8 cellular contexts compared by ENCODE assay signal in the genomic region with DNA sequence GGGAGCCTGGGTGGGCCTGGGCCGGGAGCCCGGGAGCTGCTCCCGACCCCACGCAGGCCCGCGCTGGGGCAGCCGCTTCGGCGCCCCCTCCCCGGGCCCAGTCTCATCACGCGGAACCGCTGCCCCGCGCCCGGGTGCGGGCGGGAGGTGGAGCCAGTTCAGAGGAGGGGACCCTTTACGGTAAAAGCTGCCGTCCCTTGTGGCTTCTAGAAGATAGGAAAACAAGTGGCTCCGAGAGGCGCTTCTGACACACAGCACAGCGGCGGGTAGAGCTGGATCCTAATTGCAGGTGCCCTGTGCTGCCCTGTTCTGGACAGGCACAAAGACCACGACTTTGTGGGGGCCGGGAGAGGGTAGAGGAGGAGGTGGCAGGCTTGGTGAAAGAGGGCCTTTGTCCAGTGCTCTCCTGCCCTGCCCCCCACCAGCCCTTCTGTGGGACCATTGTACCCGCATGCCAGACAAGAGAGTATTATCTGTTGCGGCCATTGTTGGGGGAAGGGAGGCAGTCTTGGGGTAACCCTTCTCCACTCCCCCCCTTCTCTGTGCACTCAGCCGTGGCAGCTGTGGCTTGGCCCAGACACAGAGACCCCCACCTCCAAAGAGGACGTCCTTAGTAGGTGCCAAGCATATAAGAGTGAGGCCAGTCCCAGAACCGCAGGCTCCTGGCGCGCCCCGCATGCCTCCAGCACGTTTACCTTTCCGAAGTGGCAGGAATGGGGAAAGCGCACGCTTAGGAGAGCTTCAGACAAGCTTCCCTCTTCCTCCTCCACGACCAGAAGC. TPM values are rescaled to one million over a fixed set of nuclear protein-coding genes. Genes with fewer than 3 reads are reported as not detected.
DNase-seq lines count a peak whose midpoint lies in the region; ATAC-seq and TF ChIP-seq lines count a peak whose summit lies in the region.

No MANE protein-coding gene starts in this region.

- no peaks in the 10 kb centered on the region for H3K27me3 Mint-ChIP-seq in brain

- no peaks in the 10 kb centered on the region for H3K9me3 ChIP-seq in HCT116 (ENCODE audit: control insufficient read depth in 1 of 2, insufficient read depth in 1 of 2, low read depth in 1 of 2, low read length in 2 of 2)

- TF ChIP-seq RAD21 in HCT116 (IDR thresholded peaks at IDR 0.05; ENCODE audit: low read depth): no peak

- RAD21 ChIA-PET in HCT116 (lab: Charles Lee; ENCODE audit: low non-redundant PET in 1 of 2, low total read pairs in 2 of 2, uncharacterized antibody in 2 of 2, unreplicated experiment in 2 of 2): no interaction called here

- POLR2A ChIA-PET in HCT116 (lab: Charles Lee): interaction anchor here (1.6 to 3.0 kb wide), 2 partner anchors 12 to 51 kb away, joined by 3 to 17 read pairs; partner anchors contain the start of gene DNAJC7

- H3K27ac ChIP-seq in HCT116 (ENCODE audit: low read depth, low read length): peak overlapping the region; percentile 73

- H3K4me3 ChIP-seq in HCT116 (replicated peaks in 1 of 2; ENCODE audit: low read depth in 1 of 2, low read length in 2 of 2): peak overlapping the region; percentile 54 to 77

- H3K9me2 ChIP-seq in HCT116 (ENCODE audit: insufficient read depth): no peaks in the 10 kb centered on the region

- intact Hi-C loops in HCT116 (cut with micrococcal nuclease) (loop anchor here (5.0 kb wide), 1 partner anchor 50 kb away; the partner anchor contains the start of gene DNAJC7), left colon (cut with DNase I, micrococcal nuclease) (loop anchor here in 1 of 2 donors (10.0 kb wide), 1 partner anchor 147 kb away; the partner anchor contains the start of gene DHX58)

- no peak for TF ChIP-seq CTCF in HCT116 (IDR thresholded peaks at IDR 0.05 in 2 of 3, conservative IDR thresholded peaks at IDR 0.05 in 1 of 3; ENCODE audit: borderline replicate concordance in 1 of 3, insufficient read depth in 1 of 3, low read depth in 2 of 3, low read length in 2 of 3)
- no peak for TF ChIP-seq CTCF in brain (conservative IDR thresholded peaks at IDR 0.05)

- H3K36me3 ChIP-seq in HCT116 (ENCODE audit: control insufficient read depth in 1 of 2, insufficient read depth in 2 of 2, low read length in 2 of 2): peaks cover 10 to 23% of the 10 kb centered on the region in 2 experiments; a peak in 2 of 4 replicates

- H3K4me1 Mint-ChIP-seq in brain: peaks cover 55% of the 10 kb centered on the region

- CTCF ChIA-PET in HCT116 (lab: Charles Lee): interaction anchor here (1.3 to 3.0 kb wide), 3 partner anchors 52 to 134 kb away, joined by 4 to 15 read pairs (median 12); partner anchors contain the start of genes DNAJC7 and NKIRAS2

- ATAC-seq in HCT116 (peak; percentile 0; the same call in 1 of the 2 replicates), left colon (peak; percentile 15), GM18870 (IDR thresholded peaks at IDR 0.05; ENCODE audit: unreplicated experiment) (no peak)

- peaks cover 44% of the 10 kb centered on the region for H3K36me3 Mint-ChIP-seq in brain

- H3K4me2 ChIP-seq in HCT116 (ENCODE audit: low read length): peak overlapping the region; percentile 82

- BruUV-seq in HCT116 (replicated peaks; lab: Mats Ljungman, UMichigan): no TSS peak

- no peak overlapping the region for H2AFZ ChIP-seq in HCT116 (ENCODE audit: low read depth, low read length, poor library complexity, severe bottlenecking)

- no peaks in the 10 kb centered on the region for H4K20me1 ChIP-seq in HCT116 (ENCODE audit: insufficient read depth)

- DNase-seq in EL (peak; percentile 31), HCT116 (ENCODE audit: low read depth, low spot score) (peak; percentile 4), SW480 (ENCODE audit: low spot score) (peak; percentile 35), left colon (peak; percentile 47 to 51), T-helper 9 cell (no peak)
- peak; percentile 45 to 54 for DNase-seq in stimulated activated CD4-positive, alpha-beta T cell treated with anti-CD3 and anti-CD28 coated beads, Interleukin-2, amount 100 ng/mL, for 24 hours

- H3K9me3 Mint-ChIP-seq in brain: no peaks in the 10 kb centered on the region

- peak overlapping the region; percentile 83 for H3K9ac ChIP-seq in HCT116 (ENCODE audit: low read length)

- peak overlapping the region in 4 of 5 experiments; percentile 33 to 82 (median 78) for H3K27ac Mint-ChIP-seq in brain

- H3K4me3 Mint-ChIP-seq in brain: peak overlapping the region; percentile 79 to 88 (median 82)

- H3K4me1 ChIP-seq in HCT116 (ENCODE audit: control insufficient read depth in 1 of 2, insufficient read depth in 2 of 2, low read length in 2 of 2): peaks cover 7 to 22% of the 10 kb centered on the region in 2 experiments

- H3K27me3 ChIP-seq in HCT116 (ENCODE audit: insufficient read depth, low read length): no peaks in the 10 kb centered on the region

- TF ChIP-seq POLR2A in HCT116 (IDR thresholded peaks at IDR 0.05; ENCODE audit: borderline replicate concordance, extremely low read depth, insufficient read depth, insufficient read length): no peak

- peaks cover 21% of the 10 kb centered on the region for H3K79me2 ChIP-seq in HCT116 (ENCODE audit: insufficient read depth, low read length)

TF ChIP-seq in HCT116, 20 proteins besides CTCF, POLR2A, EP300 and RAD21:
- TF ChIP-seq CBX3 (IDR thresholded peaks at IDR 0.05; ENCODE audit: low read depth): no peak
- TF ChIP-seq REST (IDR thresholded peaks at IDR 0.05; ENCODE audit: low read depth): no peak
- no peak for TF ChIP-seq FOSL1 (IDR thresholded peaks at IDR 0.05; ENCODE audit: low read depth)
- TF ChIP-seq POLR2AphosphoS5 (IDR thresholded peaks at IDR 0.05; ENCODE audit: low read depth, low read length): no peak
- TF ChIP-seq ZFX (IDR thresholded peaks at IDR 0.05): peak; percentile 55; the same call in 1 of the 2 replicates
- TF ChIP-seq ELF1 (IDR thresholded peaks at IDR 0.05; ENCODE audit: borderline replicate concordance, low read depth): no peak

RNA-seq across cellular contexts. Expression of gene CNP, which starts 0.7 kb away (rescaled TPM):
- total RNA-seq in HCT116 (2021; ENCODE audit: unreplicated experiment) (51.2 TPM), left colon (10 to 100 TPM; 45.6 to 53.6 TPM)
- 37.8 and 40.6 TPM in 2 replicates for polyA plus RNA-seq in HCT116 (2012)
- 808 TPM for polyA plus RNA-seq in brain (ENCODE audit: insufficient read depth, low read depth, low replicate concordance)

RNA-seq across cellular contexts. Expression of gene ODAD4, which starts 36.9 kb away (rescaled TPM):
- 0.98 TPM for total RNA-seq in HCT116 (2021; ENCODE audit: unreplicated experiment)
- polyA plus RNA-seq in HCT116 (2012): 0.64 and 1.1 TPM in 2 replicates
- polyA plus RNA-seq in brain (ENCODE audit: insufficient read depth, low read depth, low replicate concordance): 6.2 TPM
- total RNA-seq in left colon: under 1 TPM; 0.12 to 0.20 TPM

RNA-seq across cellular contexts. Expression of gene ACLY, which starts 48.6 kb away (rescaled TPM):
- 222 TPM for total RNA-seq in HCT116 (2021; ENCODE audit: unreplicated experiment)
- 107 and 120 TPM in 2 replicates for polyA plus RNA-seq in HCT116 (2012)
- 126 TPM for polyA plus RNA-seq in brain (ENCODE audit: insufficient read depth, low read depth, low replicate concordance)
- 100 to 1,000 TPM in 1 of 2 donors, 10 to 100 TPM in 1; 88.2 to 125 TPM for total RNA-seq in left colon

RNA-seq across cellular contexts. Expression of gene DNAJC7, which starts 49.9 kb away (rescaled TPM):
- total RNA-seq in HCT116 (2021; ENCODE audit: unreplicated experiment) (113 TPM), left colon (10 to 100 TPM; 76.5 to 84.6 TPM)
- polyA plus RNA-seq in HCT116 (2012): 85.1 and 91.0 TPM in 2 replicates
- 102 TPM for polyA plus RNA-seq in brain (ENCODE audit: insufficient read depth, low read depth, low replicate concordance)

RNA-seq across cellular contexts. Expression of gene NKIRAS2, which starts 52.6 kb away (rescaled TPM):
- total RNA-seq in HCT116 (2021; ENCODE audit: unreplicated experiment) (26.4 TPM), left colon (10 to 100 TPM; 29.4 to 31.9 TPM)
- polyA plus RNA-seq in HCT116 (2012): 29.2 and 32.0 TPM in 2 replicates
- polyA plus RNA-seq in brain (ENCODE audit: insufficient read depth, low read depth, low replicate concordance): 93.9 TPM
